In genomic region chr18:34787931-34788532, GRCh38 we compare ENCODE assay signal across 8 cellular contexts.
DNase-seq lines count a peak whose midpoint lies in the region; ATAC-seq lines count a peak whose summit lies in the region.

No MANE protein-coding gene starts in this region.

- peaks cover 6% of the 10 kb centered on the region for H3K4me1 Mint-ChIP-seq in activated naive CD8-positive, alpha-beta T cell treated with anti-CD3 and anti-CD28 coated beads, Interleukin-2, amount 50 U/mL, for 24 hours

- intact Hi-C loops in Right ventricle myocardium superior (cut with DNase I), result loop anchor here (5.0 kb wide), 2 partner anchors 131 to 296 kb away; no protein-coding TSS in a partner anchor

- H3K9me3 Mint-ChIP-seq in activated naive CD8-positive, alpha-beta T cell treated with anti-CD3 and anti-CD28 coated beads, Interleukin-2, amount 50 U/mL, for 24 hours, result no peaks in the 10 kb centered on the region

- peak; percentile 69 for DNase-seq in DMS53 treated with DMSO at 0.1 percent for 48 hours (lab: John Stamatoyannopoulos, UW; ENCODE audit: unreplicated experiment)
- DNase-seq in NCI-H524 treated with DMSO at 0.1 percent for 48 hours (lab: John Stamatoyannopoulos, UW), result peak; percentile 45
- DNase-seq in activated naive CD8-positive, alpha-beta T cell treated with anti-CD3 and anti-CD28 coated beads, Interleukin-2, amount 50 U/mL, for 24 hours, result peak; percentile 22
- peak; percentile 41 for DNase-seq in Right ventricle myocardium superior
- peak; percentile 22 for DNase-seq in retina

- ATAC-seq in GM19452 (IDR thresholded peaks at IDR 0.05; ENCODE audit: unreplicated experiment) (peak; percentile 82), HG03558 (IDR thresholded peaks at IDR 0.05; ENCODE audit: extremely low read depth, unreplicated experiment) (peak; percentile 78), Right ventricle myocardium superior (ENCODE audit: poor library complexity) (peak; percentile 80), GM18498 (IDR thresholded peaks at IDR 0.05; ENCODE audit: unreplicated experiment) (no peak)
- peak; percentile 36 for ATAC-seq in activated naive CD8-positive, alpha-beta T cell treated with anti-CD3 and anti-CD28 coated beads, Interleukin-2, amount 50 U/mL, for 24 hours

- H3K27ac Mint-ChIP-seq in activated naive CD8-positive, alpha-beta T cell treated with anti-CD3 and anti-CD28 coated beads, Interleukin-2, amount 50 U/mL, for 24 hours, result no peak overlapping the region

- peaks cover 16% of the 10 kb centered on the region for H3K27me3 Mint-ChIP-seq in activated naive CD8-positive, alpha-beta T cell treated with anti-CD3 and anti-CD28 coated beads, Interleukin-2, amount 50 U/mL, for 24 hours

- H3K36me3 Mint-ChIP-seq in activated naive CD8-positive, alpha-beta T cell treated with anti-CD3 and anti-CD28 coated beads, Interleukin-2, amount 50 U/mL, for 24 hours (ENCODE audit: low read depth), result no peaks in the 10 kb centered on the region

- H3K4me3 Mint-ChIP-seq in activated naive CD8-positive, alpha-beta T cell treated with anti-CD3 and anti-CD28 coated beads, Interleukin-2, amount 50 U/mL, for 24 hours, result no peak overlapping the region
